ENCODE assay signal across 9 cellular contexts in the genomic region with DNA sequence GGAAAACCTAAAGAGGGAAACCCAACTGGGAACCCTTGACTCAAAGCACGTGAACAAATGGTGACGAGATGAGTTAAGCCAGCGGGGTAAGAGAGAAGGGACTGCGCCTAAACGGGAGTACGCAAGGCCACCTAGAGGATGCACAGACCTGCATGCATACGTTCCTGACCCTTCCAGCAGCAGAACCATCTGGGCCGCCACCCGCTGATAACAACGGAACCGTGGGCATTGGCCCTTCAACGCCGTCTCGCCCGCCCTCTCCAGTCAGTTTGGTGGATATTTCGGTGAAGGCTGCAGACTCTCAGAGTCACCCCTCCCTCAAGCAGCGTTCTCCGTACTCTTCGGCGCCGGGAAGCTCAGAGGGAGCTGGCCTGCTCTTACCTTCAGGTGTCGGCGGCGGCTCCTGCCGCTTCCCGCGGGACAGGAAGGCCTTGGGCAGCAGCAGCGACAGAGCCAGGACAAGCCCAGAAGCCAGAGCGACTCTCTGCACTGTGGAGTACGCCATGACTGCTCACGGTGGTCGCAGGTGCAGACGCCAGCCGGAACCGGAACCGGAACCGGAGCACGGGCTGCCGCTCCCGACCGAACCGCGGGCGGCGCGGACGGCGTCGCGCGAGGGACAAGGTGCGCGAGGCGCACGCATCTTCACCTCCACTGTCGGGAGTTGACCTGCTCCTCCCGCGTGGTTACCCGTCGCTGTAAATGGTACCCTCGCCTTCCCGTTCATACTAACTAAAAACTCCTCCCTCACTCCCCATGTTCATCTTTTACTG. TPM values are rescaled to one million over a fixed set of nuclear protein-coding genes. Genes with fewer than 3 reads are reported as not detected.
A peak's percentile ranks its signal among the peaks of the same experiment; 100 is the strongest.
DNase-seq lines count a peak whose midpoint lies in the region; ATAC-seq lines count a peak whose summit lies in the region.
"Had no signal": no experiment of that assay in that cellular context is flagged by ENCODE, and none has a peak within 500 bp of the region (broad histone marks: within the 10 kb centered on the region; RNA-seq: fewer than 3 reads in every experiment).

Gene RIC3, minus strand, starts transcription at position 541 of the 773 bp plus-strand sequence. Its CDS starts 36 bp downstream, at position 505.

- no CpG with 5 or more reads among the region's 62 CpGs for WGBS in iPS DF 6.9 (ENCODE audit: insufficient coverage, insufficient read length)

- H3K27ac ChIP-seq in iPS DF 6.9 (ENCODE audit: low read length) (no peak within 1 kb of the TSS), skin epidermis (peak within 1 kb of the TSS in 4 of 21 experiments; percentile 20 to 47 (median 31)), SJCRH30 (no peak within 1 kb of the TSS)

- H3K4me1 ChIP-seq in iPS DF 6.9 (ENCODE audit: control insufficient read depth, insufficient read depth, low read length) (no peaks in the 10 kb centered on the region), SJCRH30 (no peaks in the 10 kb centered on the region)

- ATAC-seq in HG02610 (IDR thresholded peaks at IDR 0.05; ENCODE audit: unreplicated experiment) (peak; percentile 71), GM18873 (IDR thresholded peaks at IDR 0.05; ENCODE audit: low FRiP score, unreplicated experiment) (no peak)
- ATAC-seq: HCT116 had no signal

- H3K4me3 ChIP-seq in iPS DF 6.9 (ENCODE audit: low read length) (peak within 1 kb of the TSS; percentile 92), skin epidermis (peak within 1 kb of the TSS; percentile 32 to 65 (median 37)), SJCRH30 (no peak within 1 kb of the TSS)

- no peaks in the 10 kb centered on the region for H3K36me3 ChIP-seq in iPS DF 6.9 (ENCODE audit: control insufficient read depth, insufficient read depth, low read length)
- no peaks in the 10 kb centered on the region for H3K36me3 ChIP-seq in SJCRH30

- H3K9me3 ChIP-seq in iPS DF 6.9 (ENCODE audit: control insufficient read depth, insufficient read depth, low read length) (no peaks in the 10 kb centered on the region), SJCRH30 (replicated peaks) (no peaks in the 10 kb centered on the region)

- peaks cover 1% of the 10 kb centered on the region; the same call in 1 of the 2 replicates for H3K27me3 ChIP-seq in iPS DF 6.9 (ENCODE audit: control insufficient read depth, insufficient read depth, low read length)
- no peaks in the 10 kb centered on the region for H3K27me3 ChIP-seq in SJCRH30

- peak; percentile 91 for DNase-seq in DMS53 (lab: John Stamatoyannopoulos, UW)
- DNase-seq in NCI-H526 treated with DMSO at 0.1 percent for 48 hours (lab: John Stamatoyannopoulos, UW): peak; percentile 84
- DNase-seq in activated naive CD4-positive, alpha-beta T cell treated with anti-CD3 and anti-CD28 coated beads, Interleukin-2, amount 50 U/mL, for 16 hours: peak; percentile 69
- DNase-seq in iPS DF 6.9 (ENCODE audit: low read depth, low spot score): peak; percentile 25
- no peak for DNase-seq in SJCRH30

RNA-seq across cellular contexts. Expression of gene RIC3, which starts in this region (rescaled TPM):
- not detected in 2 replicates for total RNA-seq in SJCRH30 (2014; rRNA removed; shearing (Covaris generic))

Comparison
In these comparisons a context has a peak if more than half of its experiments do, and no peak if none do; other contexts are left out.
1. DNase-seq: peak in DMS53 (single experiment), NCI-H526 treated with DMSO at 0.1 percent for 48 hours (single experiment), activated naive CD4-positive, alpha-beta T cell treated with anti-CD3 and anti-CD28 coated beads, Interleukin-2, amount 50 U/mL, for 16 hours (single experiment) and iPS DF 6.9 (single experiment); none in SJCRH30 (0 of 2).